1 cellular context compared by ENCODE assay signal in the genomic region with DNA sequence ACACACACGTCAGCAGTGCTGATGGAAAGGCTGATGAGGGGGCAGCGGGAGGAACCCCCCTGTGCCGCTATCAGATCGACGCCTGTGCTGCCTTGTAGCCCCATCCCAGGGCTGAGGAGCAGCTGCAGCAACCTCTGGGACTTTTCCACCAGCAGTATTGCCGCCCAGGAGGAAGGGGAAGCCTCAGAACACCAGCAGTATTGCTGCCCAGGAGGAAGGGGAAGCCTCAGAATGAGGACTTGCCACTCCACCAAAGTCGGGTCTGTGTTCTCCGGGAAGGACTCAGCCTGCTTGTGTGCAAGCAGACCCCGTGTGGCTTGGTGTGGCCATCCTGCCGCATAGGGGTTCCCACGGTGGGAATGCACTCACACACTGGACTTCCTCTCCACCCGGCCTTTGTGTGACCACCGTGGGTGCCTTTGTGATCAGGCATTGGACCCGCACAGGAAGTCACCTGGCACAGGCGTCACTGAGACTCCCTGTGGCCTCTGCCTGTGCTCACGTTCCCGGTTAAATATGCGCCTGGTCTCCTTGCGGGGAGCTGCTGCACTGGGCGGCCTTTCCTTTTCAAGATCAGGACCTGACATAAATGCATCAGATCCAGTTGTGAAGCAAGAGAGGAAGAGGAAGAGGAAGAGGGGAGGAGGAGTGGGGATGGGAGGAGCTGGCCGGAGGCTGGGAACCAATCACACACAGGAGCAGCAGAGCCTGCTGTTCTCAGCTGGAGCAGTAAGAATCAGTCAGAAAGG.
TF ChIP-seq lines count a peak whose summit lies in the region.

No MANE protein-coding gene starts in this region.

TF ChIP-seq in WTC11, 78 proteins besides CTCF, POLR2A, EP300 and RAD21 (continued from another document):
- TF ChIP-seq, protein P1, sequence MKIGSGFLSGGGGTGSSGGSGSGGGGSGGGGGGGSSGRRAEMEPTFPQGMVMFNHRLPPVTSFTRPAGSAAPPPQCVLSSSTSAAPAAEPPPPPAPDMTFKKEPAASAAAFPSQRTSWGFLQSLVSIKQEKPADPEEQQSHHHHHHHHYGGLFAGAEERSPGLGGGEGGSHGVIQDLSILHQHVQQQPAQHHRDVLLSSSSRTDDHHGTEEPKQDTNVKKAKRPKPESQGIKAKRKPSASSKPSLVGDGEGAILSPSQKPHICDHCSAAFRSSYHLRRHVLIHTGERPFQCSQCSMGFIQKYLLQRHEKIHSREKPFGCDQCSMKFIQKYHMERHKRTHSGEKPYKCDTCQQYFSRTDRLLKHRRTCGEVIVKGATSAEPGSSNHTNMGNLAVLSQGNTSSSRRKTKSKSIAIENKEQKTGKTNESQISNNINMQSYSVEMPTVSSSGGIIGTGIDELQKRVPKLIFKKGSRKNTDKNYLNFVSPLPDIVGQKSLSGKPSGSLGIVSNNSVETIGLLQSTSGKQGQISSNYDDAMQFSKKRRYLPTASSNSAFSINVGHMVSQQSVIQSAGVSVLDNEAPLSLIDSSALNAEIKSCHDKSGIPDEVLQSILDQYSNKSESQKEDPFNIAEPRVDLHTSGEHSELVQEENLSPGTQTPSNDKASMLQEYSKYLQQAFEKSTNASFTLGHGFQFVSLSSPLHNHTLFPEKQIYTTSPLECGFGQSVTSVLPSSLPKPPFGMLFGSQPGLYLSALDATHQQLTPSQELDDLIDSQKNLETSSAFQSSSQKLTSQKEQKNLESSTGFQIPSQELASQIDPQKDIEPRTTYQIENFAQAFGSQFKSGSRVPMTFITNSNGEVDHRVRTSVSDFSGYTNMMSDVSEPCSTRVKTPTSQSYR (CRISPR knock-in tag; IDR thresholded peaks at IDR 0.05): no peak
- TF ChIP-seq CREB1 (CRISPR knock-in tag; IDR thresholded peaks at IDR 0.05) (no peak), ZNF423 (CRISPR knock-in tag; IDR thresholded peaks at IDR 0.05) (no peak), SMAD3 (CRISPR knock-in tag; IDR thresholded peaks at IDR 0.05; ENCODE audit: borderline replicate concordance) (no peak), ELF4 (CRISPR knock-in tag; IDR thresholded peaks at IDR 0.05; ENCODE audit: low read depth) (no peak), TEAD4 (CRISPR knock-in tag; IDR thresholded peaks at IDR 0.05) (no peak), RORB (CRISPR knock-in tag; IDR thresholded peaks at IDR 0.05) (no peak), ZNF671 (CRISPR knock-in tag; IDR thresholded peaks at IDR 0.05) (no peak)
- TF ChIP-seq, protein P2, sequence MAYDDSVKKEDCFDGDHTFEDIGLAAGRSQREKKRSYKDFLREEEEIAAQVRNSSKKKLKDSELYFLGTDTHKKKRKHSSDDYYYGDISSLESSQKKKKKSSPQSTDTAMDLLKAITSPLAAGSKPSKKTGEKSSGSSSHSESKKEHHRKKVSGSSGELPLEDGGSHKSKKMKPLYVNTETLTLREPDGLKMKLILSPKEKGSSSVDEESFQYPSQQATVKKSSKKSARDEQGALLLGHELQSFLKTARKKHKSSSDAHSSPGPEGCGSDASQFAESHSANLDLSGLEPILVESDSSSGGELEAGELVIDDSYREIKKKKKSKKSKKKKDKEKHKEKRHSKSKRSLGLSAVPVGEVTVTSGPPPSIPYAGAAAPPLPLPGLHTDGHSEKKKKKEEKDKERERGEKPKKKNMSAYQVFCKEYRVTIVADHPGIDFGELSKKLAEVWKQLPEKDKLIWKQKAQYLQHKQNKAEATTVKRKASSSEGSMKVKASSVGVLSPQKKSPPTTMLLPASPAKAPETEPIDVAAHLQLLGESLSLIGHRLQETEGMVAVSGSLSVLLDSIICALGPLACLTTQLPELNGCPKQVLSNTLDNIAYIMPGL (CRISPR knock-in tag; IDR thresholded peaks at IDR 0.05): no peak
- TF ChIP-seq, protein P3, sequence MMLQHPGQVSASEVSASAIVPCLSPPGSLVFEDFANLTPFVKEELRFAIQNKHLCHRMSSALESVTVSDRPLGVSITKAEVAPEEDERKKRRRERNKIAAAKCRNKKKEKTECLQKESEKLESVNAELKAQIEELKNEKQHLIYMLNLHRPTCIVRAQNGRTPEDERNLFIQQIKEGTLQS (CRISPR knock-in tag; conservative IDR thresholded peaks at IDR 0.05): no peak
